Comparison of ENCODE assay signal across 21 cellular contexts in the genomic region with DNA sequence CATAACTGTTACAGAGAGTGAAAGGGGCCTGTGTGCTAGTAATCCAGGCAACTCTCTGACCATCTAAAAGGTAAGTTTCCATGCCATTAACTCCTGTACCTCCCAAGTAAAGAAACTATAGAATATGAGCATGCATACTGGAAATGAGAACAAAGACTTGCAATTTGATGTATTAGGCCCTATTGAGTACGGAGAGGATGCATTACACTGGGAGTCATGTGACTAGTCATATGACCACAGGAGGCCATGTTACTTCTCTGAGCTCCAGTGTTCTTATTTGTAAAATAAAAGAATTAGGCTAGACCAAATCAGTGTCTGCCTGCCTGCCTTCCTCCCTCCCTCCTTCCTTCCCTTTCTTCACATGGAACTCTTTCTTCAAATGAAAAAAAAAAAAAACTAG.
DNase-seq lines count a peak whose midpoint lies in the region; ATAC-seq and TF ChIP-seq lines count a peak whose summit lies in the region.
"Had no signal": no experiment of that assay in that cellular context is flagged by ENCODE, and none has a peak within 500 bp of the region (broad histone marks: within the 10 kb centered on the region; RNA-seq: fewer than 3 reads in every experiment).

No MANE protein-coding gene starts in this region.

- H3K18ac ChIP-seq in mesendoderm (ENCODE audit: low read length): no peak overlapping the region

- H4K20me1 ChIP-seq in OCI-LY7 (ENCODE audit: insufficient read depth, low read length) (no peaks in the 10 kb centered on the region), neural progenitor cell (ENCODE audit: low read depth) (no peaks in the 10 kb centered on the region)

- H2BK15ac ChIP-seq in mesendoderm (replicated peaks; ENCODE audit: low read depth): no peak overlapping the region

- no peak for ATAC-seq in GM21367 (IDR thresholded peaks at IDR 0.05; ENCODE audit: unreplicated experiment)
- ATAC-seq: activated CD4-positive, alpha-beta T cell treated with anti-CD3 and anti-CD28 coated beads for 36 hours had no signal

- H3K79me2 ChIP-seq in OCI-LY7 (ENCODE audit: insufficient read depth, low read depth, low read length): no peaks in the 10 kb centered on the region
- H3K79me2 ChIP-seq in mesendoderm (ENCODE audit: control insufficient read depth, insufficient read depth, low read length): no peaks in the 10 kb centered on the region
- no peaks in the 10 kb centered on the region for H3K79me2 ChIP-seq in neural progenitor cell (ENCODE audit: low read depth)

- H2AFZ ChIP-seq in OCI-LY7 (ENCODE audit: low read length) (peak overlapping the region; percentile 77), neural progenitor cell (replicated peaks) (no peak overlapping the region)

- no peak overlapping the region for H3K4me2 ChIP-seq in OCI-LY7 (ENCODE audit: low read length)
- H3K4me2 ChIP-seq in mesendoderm (ENCODE audit: low read length): no peak overlapping the region
- no peak overlapping the region for H3K4me2 ChIP-seq in neural progenitor cell

- TF ChIP-seq CTCF in OCI-LY7 (conservative IDR thresholded peaks at IDR 0.05; ENCODE audit: low read length) (no peak), endothelial cell (IDR thresholded peaks at IDR 0.05; ENCODE audit: unreplicated experiment) (no peak), neural progenitor cell (IDR thresholded peaks at IDR 0.05) (no peak)

- H3K56ac ChIP-seq in mesendoderm (ENCODE audit: low read length): peak overlapping the region; percentile 26

- no peak overlapping the region for H4K5ac ChIP-seq in mesendoderm (ENCODE audit: low read length)

- H2BK5ac ChIP-seq in mesendoderm (ENCODE audit: low read length): peak overlapping the region; percentile 73

- H3K9me3 ChIP-seq in OCI-LY7 (ENCODE audit: low read length) (no peaks in the 10 kb centered on the region), neural progenitor cell (ENCODE audit: low read depth) (no peaks in the 10 kb centered on the region)
- H3K9me3 ChIP-seq: thyroid gland had no signal

- TF ChIP-seq RAD21 in Ishikawa (IDR thresholded peaks at IDR 0.05; ENCODE audit: low read depth): no peak

- H4K8ac ChIP-seq in mesendoderm (ENCODE audit: low read depth, low read length): no peak overlapping the region

- H3K27ac Mint-ChIP-seq in endothelial cell (ENCODE audit: unreplicated experiment) (peak overlapping the region; percentile 45), neural progenitor cell (no peak overlapping the region)
- H3K27ac Mint-ChIP-seq: activated CD4-positive, alpha-beta T cell treated with anti-CD3 and anti-CD28 coated beads for 36 hours; CD4-positive, alpha-beta memory T cell; stimulated activated naive CD8-positive, alpha-beta T cell treated with anti-CD3 and anti-CD28 coated beads, Interleukin-15, Interleukin-2, amounts not matched to agents 100 ng/mL and 50 ng/mL, for 24 hours had no signal

- H3K4me1 Mint-ChIP-seq in endothelial cell (ENCODE audit: unreplicated experiment): peaks cover 13% of the 10 kb centered on the region
- peaks cover 8% of the 10 kb centered on the region for H3K4me1 Mint-ChIP-seq in neural progenitor cell
- H3K4me1 Mint-ChIP-seq: activated CD4-positive, alpha-beta T cell treated with anti-CD3 and anti-CD28 coated beads for 36 hours; CD4-positive, alpha-beta memory T cell had no signal

- BruUV-seq in OCI-LY7 (replicated peaks; lab: Mats Ljungman, UMichigan): no TSS peak

- H3K23ac ChIP-seq in mesendoderm (ENCODE audit: low read length): no peak overlapping the region

- H3K9me2 ChIP-seq in OCI-LY7 (ENCODE audit: insufficient read depth, low read length): no peaks in the 10 kb centered on the region

- peak overlapping the region; percentile 41 for H2AK5ac ChIP-seq in mesendoderm (ENCODE audit: low read length)

- intact Hi-C loops in OCI-LY7 (cut with micrococcal nuclease; ENCODE audit: unreplicated experiment): no loop called here

- H3K27me3 ChIP-seq in mesendoderm (ENCODE audit: insufficient read depth, low read length, poor library complexity): no peaks in the 10 kb centered on the region
- H3K27me3 ChIP-seq in neural progenitor cell: no peaks in the 10 kb centered on the region
- H3K27me3 ChIP-seq: thyroid gland had no signal

- H3K4ac ChIP-seq in mesendoderm (ENCODE audit: low read depth, low read length): no peak overlapping the region

- no peaks in the 10 kb centered on the region for H3K36me3 ChIP-seq in OCI-LY7 (ENCODE audit: insufficient read depth, low read length)
- no peaks in the 10 kb centered on the region for H3K36me3 ChIP-seq in mesendoderm (ENCODE audit: control insufficient read depth, insufficient read depth, low read length)
- no peaks in the 10 kb centered on the region for H3K36me3 ChIP-seq in neural progenitor cell
- H3K36me3 ChIP-seq: thyroid gland had no signal

- CTCF ChIA-PET in OCI-LY7 (lab: Charles Lee; ENCODE audit: unreplicated experiment): no interaction called here

- WGBS in mesendoderm (ENCODE audit: extremely low coverage, insufficient coverage, low lambda C conversion rate): no CpG with 5 or more reads among the region's 1 CpG

- DNase-seq in OCI-LY7 (ENCODE audit: low spot score) (peak; percentile 8), endothelial cell (ENCODE audit: low spot score) (no peak), mesendoderm (peak; percentile 43), NCI-H1417 (lab: John Stamatoyannopoulos, UW) (no peak), activated T-cell treated with anti-CD3 and anti-CD28 coated beads for 4 hours (no peak), neural progenitor cell (ENCODE audit: low spot score) (no peak)
- DNase-seq: activated CD4-positive, alpha-beta T cell treated with anti-CD3 and anti-CD28 coated beads for 36 hours; activated naive CD4-positive, alpha-beta T cell treated with anti-CD3 and anti-CD28 coated beads, Interleukin-2, amount 50 U/mL, for 16 hours; CD4-positive, alpha-beta memory T cell; foreskin melanocyte; KG1; MV-4-11; NCI-H2029 treated with DMSO at 0.1 percent for 48 hours; nucleus accumbens; stimulated activated CD4-positive, alpha-beta T cell treated with anti-CD3 and anti-CD28 coated beads, Interleukin-4, amount 100 ng/mL, for 4 hours; SW 1271; thyroid gland had no signal

- H3K27me3 Mint-ChIP-seq in endothelial cell (ENCODE audit: unreplicated experiment): no peaks in the 10 kb centered on the region
- H3K27me3 Mint-ChIP-seq in neural progenitor cell (ENCODE audit: insufficient read depth, low read depth): no peaks in the 10 kb centered on the region

- H2BK120ac ChIP-seq in mesendoderm (ENCODE audit: low read depth, low read length): no peak overlapping the region

- H3K4me3 ChIP-seq in OCI-LY7 (ENCODE audit: low read depth, low read length, poor library complexity, severe bottlenecking) (no peak overlapping the region), mesendoderm (ENCODE audit: low read length) (no peak overlapping the region), neural progenitor cell (no peak overlapping the region)
- H3K4me3 ChIP-seq: lung, thyroid gland had no signal

- H3F3A ChIP-seq in neural progenitor cell (ENCODE audit: low read depth): peaks cover 11% of the 10 kb centered on the region

- TF ChIP-seq EP300 in Ishikawa (IDR thresholded peaks at IDR 0.05; ENCODE audit: borderline replicate concordance): no peak

- H3K36me3 Mint-ChIP-seq in endothelial cell (ENCODE audit: low read depth, unreplicated experiment): peaks cover 16% of the 10 kb centered on the region
- no peaks in the 10 kb centered on the region for H3K36me3 Mint-ChIP-seq in neural progenitor cell
- H3K36me3 Mint-ChIP-seq: CD4-positive, alpha-beta memory T cell had no signal

- POLR2A ChIA-PET in OCI-LY7 (lab: Charles Lee): interaction anchor here (0.6 to 1.5 kb wide), 3 partner anchors 10 to 42 kb away, joined by 3 to 4 read pairs (median 3); no protein-coding TSS in a partner anchor

- H3K9me3 Mint-ChIP-seq in endothelial cell (ENCODE audit: unreplicated experiment) (no peaks in the 10 kb centered on the region), neural progenitor cell (no peaks in the 10 kb centered on the region)
- H3K9me3 Mint-ChIP-seq: CD4-positive, alpha-beta memory T cell; stimulated activated naive CD8-positive, alpha-beta T cell treated with anti-CD3 and anti-CD28 coated beads, Interleukin-15, Interleukin-2, amounts not matched to agents 100 ng/mL and 50 ng/mL, for 24 hours had no signal

- no peaks in the 10 kb centered on the region for H3K79me1 ChIP-seq in mesendoderm (ENCODE audit: low read length)

- H3K27ac ChIP-seq in OCI-LY7 (ENCODE audit: low read depth, low read length, poor library complexity, severe bottlenecking): no peak overlapping the region
- peak overlapping the region; percentile 13 for H3K27ac ChIP-seq in mesendoderm (ENCODE audit: low read depth, low read length)
- no peak overlapping the region for H3K27ac ChIP-seq in neural progenitor cell
- H3K27ac ChIP-seq: thyroid gland had no signal

- H3K9ac ChIP-seq in mesendoderm (ENCODE audit: low read length) (no peak overlapping the region), neural progenitor cell (no peak overlapping the region)

- H3K4me3 Mint-ChIP-seq in endothelial cell (ENCODE audit: unreplicated experiment) (no peak overlapping the region), neural progenitor cell (no peak overlapping the region)
- H3K4me3 Mint-ChIP-seq: activated CD4-positive, alpha-beta T cell treated with anti-CD3 and anti-CD28 coated beads for 36 hours; CD4-positive, alpha-beta memory T cell; stimulated activated naive CD8-positive, alpha-beta T cell treated with anti-CD3 and anti-CD28 coated beads, Interleukin-15, Interleukin-2, amounts not matched to agents 100 ng/mL and 50 ng/mL, for 24 hours had no signal

- no peaks in the 10 kb centered on the region for H3K4me1 ChIP-seq in OCI-LY7 (ENCODE audit: insufficient read depth, low read length, poor library complexity, severe bottlenecking)
- peaks cover 7% of the 10 kb centered on the region for H3K4me1 ChIP-seq in mesendoderm (ENCODE audit: control insufficient read depth, low read depth, low read length)
- peaks cover 24% of the 10 kb centered on the region for H3K4me1 ChIP-seq in neural progenitor cell
- H3K4me1 ChIP-seq: thyroid gland had no signal

TF ChIP-seq in Ishikawa, 13 proteins besides CTCF, POLR2A, EP300 and RAD21:
- TF ChIP-seq TEAD4 (IDR thresholded peaks at IDR 0.05): no peak
- TF ChIP-seq, protein P1, sequence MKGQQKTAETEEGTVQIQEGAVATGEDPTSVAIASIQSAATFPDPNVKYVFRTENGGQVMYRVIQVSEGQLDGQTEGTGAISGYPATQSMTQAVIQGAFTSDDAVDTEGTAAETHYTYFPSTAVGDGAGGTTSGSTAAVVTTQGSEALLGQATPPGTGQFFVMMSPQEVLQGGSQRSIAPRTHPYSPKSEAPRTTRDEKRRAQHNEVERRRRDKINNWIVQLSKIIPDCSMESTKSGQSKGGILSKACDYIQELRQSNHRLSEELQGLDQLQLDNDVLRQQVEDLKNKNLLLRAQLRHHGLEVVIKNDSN (IDR thresholded peaks at IDR 0.05): peak; percentile 56
- no peak for TF ChIP-seq ZBTB7A (IDR thresholded peaks at IDR 0.05; ENCODE audit: low read depth)
- TF ChIP-seq FOXM1 (IDR thresholded peaks at IDR 0.05; ENCODE audit: borderline replicate concordance, low read depth): no peak
- TF ChIP-seq YY1 (IDR thresholded peaks at IDR 0.05; ENCODE audit: low read depth): no peak
- no peak for TF ChIP-seq CEBPB (IDR thresholded peaks at IDR 0.05)
- no peak for TF ChIP-seq TAF1 (IDR thresholded peaks at IDR 0.05; ENCODE audit: low read depth)

Comparison
In these comparisons a context has a peak if more than half of its experiments do, and no peak if none do; other contexts are left out.
1. DNase-seq: peak in OCI-LY7 (single experiment) and mesendoderm (single experiment); none in endothelial cell (single experiment), NCI-H1417 (0 of 3), activated T-cell treated with anti-CD3 and anti-CD28 coated beads for 4 hours (single experiment) and neural progenitor cell (single experiment).